ENCODE assay signal across 1 cellular context in the genomic region with DNA sequence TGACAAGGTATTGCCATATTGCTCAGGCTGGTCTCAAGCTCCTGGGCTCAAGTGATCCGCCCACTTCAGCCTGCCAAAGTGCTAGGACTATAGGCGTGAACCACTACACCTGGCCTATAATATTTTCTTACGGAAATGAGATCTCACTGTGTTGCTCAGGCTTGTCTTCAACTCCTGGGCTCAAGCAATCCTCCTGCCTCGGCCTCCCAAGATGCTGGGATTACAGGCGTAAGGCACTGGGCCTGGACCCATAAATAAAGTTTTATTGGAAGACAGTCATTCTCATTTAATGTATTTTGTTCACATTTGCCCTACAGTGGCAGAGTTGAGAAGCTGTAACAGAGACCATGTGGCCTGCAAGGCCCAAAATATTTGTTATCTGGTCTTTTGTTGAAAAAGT.
TF ChIP-seq lines count a peak whose summit lies in the region.

No MANE protein-coding gene starts in this region.

TF ChIP-seq in H1, 55 proteins besides CTCF, POLR2A, EP300 and RAD21:
- TF ChIP-seq SUZ12 (IDR thresholded peaks at IDR 0.05; ENCODE audit: low read length): no peak
- TF ChIP-seq GABPA (IDR thresholded peaks at IDR 0.05; ENCODE audit: borderline replicate concordance, insufficient read depth, low read length): no peak
- no peak for TF ChIP-seq RFX5 (IDR thresholded peaks at IDR 0.05; ENCODE audit: borderline replicate concordance, low read depth, low read length)
- no peak for TF ChIP-seq NANOG (IDR thresholded peaks at IDR 0.05; ENCODE audit: insufficient read depth, low read depth, low read length, poor library complexity, severe bottlenecking)
- TF ChIP-seq YY1 (IDR thresholded peaks at IDR 0.05; ENCODE audit: low read depth, low read length): no peak
- TF ChIP-seq SIX5 (IDR thresholded peaks at IDR 0.05; ENCODE audit: low read depth, low read length): no peak
- TF ChIP-seq, protein P1, sequence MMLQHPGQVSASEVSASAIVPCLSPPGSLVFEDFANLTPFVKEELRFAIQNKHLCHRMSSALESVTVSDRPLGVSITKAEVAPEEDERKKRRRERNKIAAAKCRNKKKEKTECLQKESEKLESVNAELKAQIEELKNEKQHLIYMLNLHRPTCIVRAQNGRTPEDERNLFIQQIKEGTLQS (IDR thresholded peaks at IDR 0.05; ENCODE audit: insufficient read depth, low read depth, low read length): no peak
